21 cellular contexts compared by ENCODE assay signal in the genomic region with DNA sequence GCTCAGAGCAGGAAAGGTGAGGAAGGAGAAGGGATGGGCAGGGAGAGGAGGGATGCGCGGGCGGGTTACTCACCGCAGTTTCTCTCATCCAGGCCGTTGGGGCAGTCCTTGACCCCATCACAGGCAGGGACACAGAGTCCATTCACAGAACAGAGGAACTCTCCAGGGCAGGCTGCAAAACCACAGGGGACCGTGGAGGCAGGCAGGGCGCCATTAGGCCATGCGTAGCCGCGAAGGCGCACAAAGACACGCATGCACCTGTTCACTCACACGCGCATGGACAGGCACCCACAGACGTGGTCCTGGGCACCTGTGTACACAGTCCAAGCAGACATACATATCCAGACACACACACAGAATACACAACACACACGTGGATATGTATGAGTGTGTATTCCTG. TPM values are rescaled to one million over a fixed set of nuclear protein-coding genes. Genes with fewer than 3 reads are reported as not detected.
"Had no signal": no experiment of that assay in that cellular context is flagged by ENCODE, and none has a peak within 500 bp of the region (broad histone marks: within the 10 kb centered on the region; RNA-seq: fewer than 3 reads in every experiment).

No MANE protein-coding gene starts in this region.

- ATAC-seq: PC-3 had no signal

- DNase-seq: IMR-90, Karpas-422, KG1, MG63, NCI-H1092, NCI-H1105 treated with DMSO at 0.1 percent for 48 hours, NCI-H1417 treated with DMSO at 0.1 percent for 48 hours, NCI-H1694, NCI-H187 treated with DMSO at 0.1 percent for 48 hours, NCI-H2029 treated with DMSO at 0.1 percent for 48 hours, NCI-H2171 treated with DMSO at 0.1 percent for 48 hours, NCI-H345, NCI-H446 treated with DMSO at 0.1 percent for 48 hours, NCI-H510A treated with DMSO at 0.1 percent for 48 hours, NCI-H526, NCI-H774, PC-3, SIG-M5 had no signal

RNA-seq across cellular contexts. Expression of a gene that starts 35.0 kb away (rescaled TPM):
- total RNA-seq: HT-29, IMR-90, OCI-LY7, SJSA1 had no signal
